ENCODE assay signal across 3 cellular contexts in the genomic region with DNA sequence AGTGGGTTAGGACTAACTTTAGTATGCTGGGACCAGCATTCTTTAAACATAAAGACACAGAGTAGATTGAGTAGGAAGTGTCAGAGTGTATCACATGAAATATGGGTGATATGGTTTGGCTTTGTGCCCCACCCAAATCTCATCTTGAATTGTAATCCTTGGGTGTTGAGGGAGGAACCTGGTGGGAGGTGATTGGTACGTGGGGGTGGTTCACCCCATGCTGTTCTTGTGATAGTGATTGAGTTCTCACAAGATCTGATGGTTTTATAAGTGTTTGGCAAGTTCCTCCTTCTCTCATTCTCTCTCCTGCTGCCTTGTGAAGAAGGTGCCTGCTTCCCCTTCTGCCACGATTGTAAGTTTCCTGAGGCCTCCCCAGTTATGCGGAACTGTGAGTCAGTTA. TPM values are rescaled to one million over a fixed set of nuclear protein-coding genes. Genes with fewer than 3 reads are reported as not detected.
"Had no signal": no experiment of that assay in that cellular context is flagged by ENCODE, and none has a peak within 500 bp of the region (broad histone marks: within the 10 kb centered on the region; RNA-seq: fewer than 3 reads in every experiment).

No MANE protein-coding gene starts in this region.

RNA-seq across cellular contexts. Expression of a gene that starts 5.1 kb away (rescaled TPM):
- total RNA-seq: activated naive CD4-positive, alpha-beta T cell treated with anti-CD3 and anti-CD28 coated beads for 36 hours; activated T-helper 1 cell treated with anti-CD3 and anti-CD28 coated beads, Interleukin-12 subunit alpha, Interleukin-12 subunit beta, Interleukin-2, Interleukin-4 antibody, amounts not matched to agents 30 ng/mL and 10 ng/mL and 1 ng/mL, durations not matched to agents 14 hours and 24 hours and 36 hours; activated T-helper 17 cell treated with anti-CD3 and anti-CD28 coated beads, Interleukin-2, amount 50 U/mL, for 72 hours had no signal
